Comparison of ENCODE assay signal across 27 cellular contexts in the genomic region with DNA sequence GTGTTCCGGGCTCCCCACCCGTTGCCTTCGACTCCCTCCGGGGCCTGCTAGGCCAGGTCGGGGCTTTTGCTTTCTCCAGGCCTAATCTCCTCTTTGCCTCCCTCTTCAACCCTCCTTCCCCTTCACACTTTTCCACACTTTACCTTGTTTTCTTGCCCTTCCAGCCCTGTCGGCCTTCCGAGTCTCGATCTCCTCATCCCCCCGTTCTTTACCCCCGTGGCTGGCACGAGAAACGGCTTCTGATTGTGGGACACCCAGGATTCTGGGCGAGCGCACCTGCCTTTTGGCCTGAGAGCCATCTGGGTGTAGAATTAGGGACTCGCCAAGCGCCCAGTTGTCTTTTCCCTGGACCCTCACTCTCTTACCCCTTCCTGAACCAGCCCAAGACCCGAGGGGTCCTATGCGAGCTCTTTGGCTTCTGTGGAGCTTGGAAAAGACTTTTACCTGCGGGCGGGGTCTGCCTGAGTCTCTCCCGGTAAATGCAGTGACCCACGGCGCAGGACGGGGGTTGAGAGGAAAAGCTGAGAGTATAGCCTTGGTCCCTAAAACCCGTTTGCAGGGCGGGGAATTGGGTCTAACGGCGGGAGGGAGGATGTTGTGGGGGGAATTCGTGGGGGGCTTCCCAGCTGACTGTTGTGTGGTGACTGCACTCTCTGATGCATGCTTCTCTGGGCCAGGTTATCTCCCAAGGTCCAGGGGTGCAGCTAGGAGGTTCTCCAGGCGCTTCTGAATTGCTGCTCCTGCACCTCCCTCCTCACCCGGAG. TPM values are rescaled to one million over a fixed set of nuclear protein-coding genes. Genes with fewer than 3 reads are reported as not detected.
DNase-seq lines count a peak whose midpoint lies in the region; ATAC-seq, FAIRE-seq and TF ChIP-seq lines count a peak whose summit lies in the region.
"Had no signal": no experiment of that assay in that cellular context is flagged by ENCODE, and none has a peak within 500 bp of the region (broad histone marks: within the 10 kb centered on the region; RNA-seq: fewer than 3 reads in every experiment).

No MANE protein-coding gene starts in this region.

- H3K4me1 ChIP-seq in GM23338 (ENCODE audit: insufficient read depth) (peaks cover 93% of the 10 kb centered on the region), H1 (replicated peaks in 1 of 4; ENCODE audit: control insufficient read depth in 3 of 4, insufficient read depth in 4 of 4, low read length in 3 of 4) (peaks cover 14 to 58% (median 38%) of the 10 kb centered on the region in 4 experiments)

- H2AK5ac ChIP-seq in H1 (ENCODE audit: low read depth, low read length), result peak overlapping the region; percentile 46; the same call in 1 of the 2 replicates

- H3K9me3 ChIP-seq in H1 (ENCODE audit: insufficient read depth in 2 of 2, low read depth in 1 of 2, low read length in 1 of 2) (no peaks in the 10 kb centered on the region), neural cell (ENCODE audit: low read length) (no peaks in the 10 kb centered on the region)
- H3K9me3 ChIP-seq: A549, right atrium auricular region had no signal

- POLR2A ChIA-PET in activated CD4-positive, alpha-beta T cell treated with anti-CD3 and anti-CD28 coated beads, Interleukin-2, amount 10 ng/mL, durations not matched to agents 7 days and 5 days (lab: Charles Lee), result no interaction called here
- POLR2A ChIA-PET in activated CD4-positive, alpha-beta T cell treated with anti-CD3 and anti-CD28 coated beads for 36 hours (lab: Charles Lee), result no interaction called here
- POLR2A ChIA-PET in H1 (lab: Charles Lee; ENCODE audit: partially characterized antibody), result interaction anchor here (0.8 to 14.4 kb wide), 3 partner anchors 7 to 10 kb away, joined by 3 to 225 read pairs (median 4); a partner anchor contains a TSS
- POLR2A ChIA-PET in activated CD8-positive, alpha-beta T cell treated with anti-CD3 and anti-CD28 coated beads, Interleukin-2, amount 10 ng/mL, durations not matched to agents 7 days and 5 days (lab: Charles Lee), result no interaction called here

- TF ChIP-seq RAD21 in H1 (IDR thresholded peaks at IDR 0.05 in 1 of 2, conservative IDR thresholded peaks at IDR 0.05 in 1 of 2; ENCODE audit: low read depth in 2 of 2, low read length in 2 of 2) (no peak), neural cell (conservative IDR thresholded peaks at IDR 0.05) (no peak)

- H3K23ac ChIP-seq in H1 (ENCODE audit: insufficient read length), result no peak overlapping the region

- peaks cover 11% of the 10 kb centered on the region for H3K4me1 Mint-ChIP-seq in activated CD4-positive, alpha-beta T cell treated with anti-CD3 and anti-CD28 coated beads, Interleukin-2, amount 10 ng/mL, durations not matched to agents 7 days and 5 days
- H3K4me1 Mint-ChIP-seq in activated CD4-positive, alpha-beta T cell treated with anti-CD3 and anti-CD28 coated beads for 36 hours, result peaks cover 22% of the 10 kb centered on the region
- H3K4me1 Mint-ChIP-seq in GM23338, result peaks cover 76% of the 10 kb centered on the region
- H3K4me1 Mint-ChIP-seq in activated CD8-positive, alpha-beta T cell treated with anti-CD3 and anti-CD28 coated beads, Interleukin-2, amount 10 ng/mL, durations not matched to agents 7 days and 5 days (ENCODE audit: low read depth), result peaks cover 10% of the 10 kb centered on the region

- WGBS in H1 (ENCODE audit: extremely low coverage in 1 of 2, insufficient coverage in 1 of 2, insufficient read length in 1 of 2, insufficient replicate concordance in 2 of 2, low coverage in 1 of 2, low lambda C conversion rate in 2 of 2, missing lambda C conversion rate in 1 of 2), 2 experiments, result 4% methylated on average over 30 of the region's 31 CpGs; no CpG with 5 or more reads in 1 of the 2 experiments

- no peak overlapping the region for H2BK15ac ChIP-seq in H1 (ENCODE audit: low read length)

- H2BK20ac ChIP-seq in H1 (ENCODE audit: low read length), result no peak overlapping the region

- peak overlapping the region; percentile 82 for H3K4me2 ChIP-seq in GM23338
- H3K4me2 ChIP-seq in H1 (ENCODE audit: insufficient read depth in 1 of 2, low read depth in 2 of 2, low read length in 2 of 2), result peak overlapping the region; percentile 71 to 75
- H3K4me2 ChIP-seq in neural cell (ENCODE audit: low read length), result no peak overlapping the region
- H3K4me2 ChIP-seq: A549 had no signal

- no peak overlapping the region; the same call in 1 of the 2 replicates for H2BK5ac ChIP-seq in H1 (ENCODE audit: low read depth, low read length)

- H3K56ac ChIP-seq in H1 (replicated peaks; ENCODE audit: insufficient read length, low read depth, low read length), result no peak overlapping the region

- CTCF ChIA-PET in activated CD4-positive, alpha-beta T cell treated with anti-CD3 and anti-CD28 coated beads, Interleukin-2, amount 10 ng/mL, durations not matched to agents 7 days and 5 days (lab: Charles Lee), result no interaction called here
- CTCF ChIA-PET in activated CD4-positive, alpha-beta T cell treated with anti-CD3 and anti-CD28 coated beads for 36 hours (lab: Charles Lee), result interaction anchor here (1.0 to 4.6 kb wide), 2 partner anchors 9 to 12 kb away, joined by 3 to 19 read pairs; no protein-coding TSS in a partner anchor
- CTCF ChIA-PET in H1 (lab: Charles Lee; ENCODE audit: partially characterized antibody), result interaction anchor here (1.5 to 13.4 kb wide), 3 partner anchors 8 to 30 kb away, joined by 3 to 182 read pairs (median 5); a partner anchor contains a TSS
- CTCF ChIA-PET in activated CD8-positive, alpha-beta T cell treated with anti-CD3 and anti-CD28 coated beads, Interleukin-2, amount 10 ng/mL, durations not matched to agents 7 days and 5 days (lab: Charles Lee), result interaction anchor here (1.3 kb wide), 1 partner anchor 16 kb away, joined by 4 read pairs; no protein-coding TSS in a partner anchor

- peaks cover 96% of the 10 kb centered on the region for H3K27me3 Mint-ChIP-seq in activated CD4-positive, alpha-beta T cell treated with anti-CD3 and anti-CD28 coated beads, Interleukin-2, amount 10 ng/mL, durations not matched to agents 7 days and 5 days
- H3K27me3 Mint-ChIP-seq in activated CD4-positive, alpha-beta T cell treated with anti-CD3 and anti-CD28 coated beads for 36 hours, result peaks cover 81% of the 10 kb centered on the region
- peaks cover 100% of the 10 kb centered on the region for H3K27me3 Mint-ChIP-seq in GM23338 (ENCODE audit: insufficient read depth, low read depth, poor library complexity)
- peaks cover 85% of the 10 kb centered on the region for H3K27me3 Mint-ChIP-seq in activated CD8-positive, alpha-beta T cell treated with anti-CD3 and anti-CD28 coated beads, Interleukin-2, amount 10 ng/mL, durations not matched to agents 7 days and 5 days (ENCODE audit: low read depth)

- H3K27me3 ChIP-seq in GM23338 (ENCODE audit: insufficient read depth) (peaks cover 100% of the 10 kb centered on the region), H1 (replicated peaks in 1 of 4; ENCODE audit: control insufficient read depth in 3 of 4, extremely low read depth in 1 of 4, insufficient read depth in 3 of 4, low read length in 3 of 4) (peaks cover 68 to 100% (median 96%) of the 10 kb centered on the region in 4 experiments), neural cell (ENCODE audit: insufficient read depth, low read depth, low read length) (peaks cover 100% of the 10 kb centered on the region)
- H3K27me3 ChIP-seq: ovary had no signal

- H2BK12ac ChIP-seq in H1 (ENCODE audit: low read depth, low read length), result peak overlapping the region; percentile 35; the same call in 1 of the 2 replicates

- no peak overlapping the region for H4K5ac ChIP-seq in H1 (ENCODE audit: insufficient read length, low read depth, low read length)

- H3K27ac Mint-ChIP-seq in activated CD4-positive, alpha-beta T cell treated with anti-CD3 and anti-CD28 coated beads, Interleukin-2, amount 10 ng/mL, durations not matched to agents 7 days and 5 days, result peak overlapping the region; percentile 81
- H3K27ac Mint-ChIP-seq in activated CD4-positive, alpha-beta T cell treated with anti-CD3 and anti-CD28 coated beads for 36 hours, result no peak overlapping the region
- H3K27ac Mint-ChIP-seq in GM23338, result no peak overlapping the region
- no peak overlapping the region for H3K27ac Mint-ChIP-seq in activated CD8-positive, alpha-beta T cell treated with anti-CD3 and anti-CD28 coated beads, Interleukin-2, amount 10 ng/mL, durations not matched to agents 7 days and 5 days
- H3K27ac Mint-ChIP-seq: stimulated activated memory B cell treated with anti-CD40 and anti-IgM and Interleukin-4, amounts not matched to agents 10 μg/mL and 1 μg/mL and 100 μg/mL, for 72 hours had no signal

- H3K23me2 ChIP-seq in H1 (ENCODE audit: low read depth, low read length), result peaks cover 13% of the 10 kb centered on the region; the same call in 1 of the 2 replicates

- peaks cover 2% of the 10 kb centered on the region; the same call in 1 of the 2 replicates for H3K79me1 ChIP-seq in H1 (ENCODE audit: low read depth, low read length)

- no peak overlapping the region for H3K14ac ChIP-seq in H1 (ENCODE audit: insufficient read length)

- H3K4me3 ChIP-seq in GM23338 (peak overlapping the region; percentile 55), H1 (ENCODE audit: extremely low read depth in 1 of 4, insufficient read depth in 2 of 4, low read depth in 3 of 4, low read length in 4 of 4) (peak overlapping the region in 3 of 4 experiments; percentile 2 to 52 (median 15); a peak in 3 of 8 replicates), neural cell (ENCODE audit: low read length) (no peak overlapping the region)
- H3K4me3 ChIP-seq: A549, ovary, right atrium auricular region, spleen had no signal

- TF ChIP-seq EP300 in H1 (IDR thresholded peaks at IDR 0.05; ENCODE audit: borderline replicate concordance in 1 of 2, low read depth in 2 of 2, low read length in 2 of 2) (no peak), neural cell (conservative IDR thresholded peaks at IDR 0.05; ENCODE audit: poor library complexity, severe bottlenecking) (no peak)

- H4K20me1 ChIP-seq in GM23338 (replicated peaks; ENCODE audit: insufficient read depth) (peaks cover 54% of the 10 kb centered on the region), H1 (replicated peaks in 1 of 2; ENCODE audit: control insufficient read depth in 1 of 2, insufficient read depth in 2 of 2, low read length in 2 of 2) (peaks cover 25 to 39% of the 10 kb centered on the region in 2 experiments), neural cell (ENCODE audit: insufficient read depth) (no peaks in the 10 kb centered on the region)

- H3K9me2 ChIP-seq in GM23338 (ENCODE audit: insufficient read depth) (no peaks in the 10 kb centered on the region), neural cell (ENCODE audit: insufficient read depth, low read length) (no peaks in the 10 kb centered on the region)

- FAIRE-seq in H1 (lab: Jason Lieb, UNC), result no peak
- FAIRE-seq: A549, G401.6, TTC549, urothelium cell line had no signal

- no peak overlapping the region for H2AFZ ChIP-seq in GM23338
- no peak overlapping the region for H2AFZ ChIP-seq in H1 (ENCODE audit: low read length)
- no peak overlapping the region for H2AFZ ChIP-seq in neural cell (ENCODE audit: low read depth, low read length)

- no peak for DNase-seq in activated CD4-positive, alpha-beta T cell treated with anti-CD3 and anti-CD28 coated beads, Interleukin-2, amount 10 ng/mL, durations not matched to agents 7 days and 5 days
- no peak for DNase-seq in activated CD4-positive, alpha-beta T cell treated with anti-CD3 and anti-CD28 coated beads for 36 hours
- DNase-seq in GM23338 (ENCODE audit: low spot score) (peak; percentile 37), H1 (ENCODE audit: low read depth in 1 of 2, low spot score in 2 of 2) (peak in 1 of 2 experiments; percentile 62), Right ventricle myocardium superior (no peak)
- no peak for DNase-seq in activated CD8-positive, alpha-beta T cell treated with anti-CD3 and anti-CD28 coated beads, Interleukin-2, amount 10 ng/mL, durations not matched to agents 7 days and 5 days
- DNase-seq: activated naive CD4-positive, alpha-beta T cell; activated T-cell treated with anti-CD3 and anti-CD28 coated beads for 4 hours; Kasumi-1; left cardiac atrium; MV-4-11; NCI-H146; NCI-H510A treated with DMSO at 0.1 percent for 48 hours; NK-92 treated with Interleukin-12 subunit alpha and Interleukin-12 subunit beta, amount 100 ng/mL, for 24 hours; ovary; SHP77 treated with DMSO at 0.1 percent for 48 hours; spleen; stimulated activated CD4-positive, alpha-beta T cell treated with anti-CD3 and anti-CD28 coated beads, Interleukin-4, amount 100 ng/mL, for 1 hour had no signal

- H3K36me3 ChIP-seq in GM23338 (ENCODE audit: insufficient read depth), result no peaks in the 10 kb centered on the region; the same call in 1 of the 2 replicates
- H3K36me3 ChIP-seq in H1 (ENCODE audit: control insufficient read depth in 2 of 4, insufficient read depth in 4 of 4, low read length in 3 of 4), result no peaks in the 10 kb centered on the region
- no peaks in the 10 kb centered on the region for H3K36me3 ChIP-seq in neural cell (ENCODE audit: insufficient read depth, low read length)
- H3K36me3 ChIP-seq: ovary, right atrium auricular region, spleen had no signal

- no peak for TF ChIP-seq POLR2A in H1 (IDR thresholded peaks at IDR 0.05; ENCODE audit: control extremely low read depth in 1 of 2, low read depth in 2 of 2, low read length in 2 of 2)

- H3K4ac ChIP-seq in H1 (replicated peaks; ENCODE audit: insufficient read length, low read depth, low read length), result no peak overlapping the region

- H3K9ac ChIP-seq in H1 (replicated peaks in 1 of 4; ENCODE audit: extremely low read depth in 1 of 4, low read depth in 3 of 4, low read length in 3 of 4) (no peak overlapping the region), neural cell (ENCODE audit: low read length) (no peak overlapping the region)

- H4K91ac ChIP-seq in H1 (replicated peaks; ENCODE audit: insufficient read length, low read length), result no peak overlapping the region

- no peak overlapping the region for H4K8ac ChIP-seq in H1 (ENCODE audit: extremely low read depth, insufficient read depth, low read length)

- no peak overlapping the region for H2BK120ac ChIP-seq in H1 (replicated peaks; ENCODE audit: low read depth, low read length)

- no peak overlapping the region for H3K27ac ChIP-seq in GM23338 (ENCODE audit: low read depth)
- H3K27ac ChIP-seq in H1 (ENCODE audit: low read depth, low read length), result no peak overlapping the region
- H3K27ac ChIP-seq in neural cell (ENCODE audit: low read length), result no peak overlapping the region
- H3K27ac ChIP-seq: A549, ovary, right atrium auricular region, spleen had no signal

- no peak overlapping the region; the same call in 1 of the 2 replicates for H3K18ac ChIP-seq in H1 (ENCODE audit: extremely low read depth, low read length)

- peaks cover 4% of the 10 kb centered on the region for H3K9me3 Mint-ChIP-seq in activated CD4-positive, alpha-beta T cell treated with anti-CD3 and anti-CD28 coated beads, Interleukin-2, amount 10 ng/mL, durations not matched to agents 7 days and 5 days
- H3K9me3 Mint-ChIP-seq in activated CD4-positive, alpha-beta T cell treated with anti-CD3 and anti-CD28 coated beads for 36 hours (ENCODE audit: low read depth), result no peaks in the 10 kb centered on the region
- peaks cover 3% of the 10 kb centered on the region; the same call in 1 of the 3 replicates for H3K9me3 Mint-ChIP-seq in GM23338
- no peaks in the 10 kb centered on the region for H3K9me3 Mint-ChIP-seq in activated CD8-positive, alpha-beta T cell treated with anti-CD3 and anti-CD28 coated beads, Interleukin-2, amount 10 ng/mL, durations not matched to agents 7 days and 5 days (ENCODE audit: insufficient read depth)

- peaks cover 4% of the 10 kb centered on the region for H3K36me3 Mint-ChIP-seq in activated CD4-positive, alpha-beta T cell treated with anti-CD3 and anti-CD28 coated beads, Interleukin-2, amount 10 ng/mL, durations not matched to agents 7 days and 5 days (ENCODE audit: low read depth)
- H3K36me3 Mint-ChIP-seq in activated CD4-positive, alpha-beta T cell treated with anti-CD3 and anti-CD28 coated beads for 36 hours (ENCODE audit: low read depth), result no peaks in the 10 kb centered on the region
- H3K36me3 Mint-ChIP-seq in GM23338 (ENCODE audit: low read depth), result peaks cover 10% of the 10 kb centered on the region
- peaks cover 3% of the 10 kb centered on the region for H3K36me3 Mint-ChIP-seq in activated CD8-positive, alpha-beta T cell treated with anti-CD3 and anti-CD28 coated beads, Interleukin-2, amount 10 ng/mL, durations not matched to agents 7 days and 5 days (ENCODE audit: low read depth)

- H3K4me3 Mint-ChIP-seq in activated CD4-positive, alpha-beta T cell treated with anti-CD3 and anti-CD28 coated beads, Interleukin-2, amount 10 ng/mL, durations not matched to agents 7 days and 5 days, result no peak overlapping the region
- no peak overlapping the region for H3K4me3 Mint-ChIP-seq in activated CD4-positive, alpha-beta T cell treated with anti-CD3 and anti-CD28 coated beads for 36 hours
- peak overlapping the region; percentile 69 for H3K4me3 Mint-ChIP-seq in GM23338
- H3K4me3 Mint-ChIP-seq in activated CD8-positive, alpha-beta T cell treated with anti-CD3 and anti-CD28 coated beads, Interleukin-2, amount 10 ng/mL, durations not matched to agents 7 days and 5 days, result no peak overlapping the region
- H3K4me3 Mint-ChIP-seq: stimulated activated memory B cell treated with anti-CD40 and anti-IgM and Interleukin-4, amounts not matched to agents 10 μg/mL and 1 μg/mL and 100 μg/mL, for 72 hours had no signal

- intact Hi-C loops in activated CD4-positive, alpha-beta T cell treated with anti-CD3 and anti-CD28 coated beads for 36 hours (cut with DNase I, micrococcal nuclease), result no loop called here
- intact Hi-C loops in Right ventricle myocardium superior (cut with DNase I), result no loop called here

- TF ChIP-seq CTCF in GM23338 (conservative IDR thresholded peaks at IDR 0.05; ENCODE audit: low read depth in 2 of 2) (no peak), H1 (IDR thresholded peaks at IDR 0.05; ENCODE audit: control extremely low read depth in 1 of 3, insufficient read depth in 1 of 3, low read depth in 1 of 3, low read length in 3 of 3) (no peak), neural cell (IDR thresholded peaks at IDR 0.05; ENCODE audit: poor library complexity, severe bottlenecking) (no peak)

- H3K79me2 ChIP-seq in GM23338 (replicated peaks; ENCODE audit: insufficient read depth), result peaks cover 7% of the 10 kb centered on the region
- H3K79me2 ChIP-seq in H1 (ENCODE audit: control insufficient read depth in 1 of 2, insufficient read depth in 2 of 2, low read length in 2 of 2), result no peaks in the 10 kb centered on the region; a peak in 1 of 4 replicates
- H3K79me2 ChIP-seq in neural cell (replicated peaks; ENCODE audit: insufficient read depth, low read length), result no peaks in the 10 kb centered on the region

- H3F3A ChIP-seq in GM23338 (replicated peaks; ENCODE audit: low read depth) (peaks cover 41% of the 10 kb centered on the region), neural cell (ENCODE audit: insufficient read depth, low read length, poor library complexity, severe bottlenecking) (no peaks in the 10 kb centered on the region)

- no peak for ATAC-seq in activated CD4-positive, alpha-beta T cell treated with anti-CD3 and anti-CD28 coated beads for 36 hours
- ATAC-seq in GM23338 (peak; percentile 3; the same call in 2 of the 3 replicates), Right ventricle myocardium superior (ENCODE audit: poor library complexity) (no peak), GM18909 (IDR thresholded peaks at IDR 0.05; ENCODE audit: poor library complexity, unreplicated experiment) (no peak)
- no peak for ATAC-seq in activated CD8-positive, alpha-beta T cell treated with anti-CD3 and anti-CD28 coated beads, Interleukin-2, amount 10 ng/mL, durations not matched to agents 7 days and 5 days
- ATAC-seq: A549; left cardiac atrium; stimulated activated memory B cell treated with anti-CD40 and anti-IgM and Interleukin-4, amounts not matched to agents 10 μg/mL and 1 μg/mL and 100 μg/mL, for 72 hours had no signal

RNA-seq across cellular contexts. Expression of a gene that starts 5.5 kb away (rescaled TPM):
- total RNA-seq in activated CD4-positive, alpha-beta T cell treated with anti-CD3 and anti-CD28 coated beads, Interleukin-2, amount 10 ng/mL, durations not matched to agents 7 days and 5 days, result not detected
- not detected for total RNA-seq in activated CD4-positive, alpha-beta T cell treated with anti-CD3 and anti-CD28 coated beads for 36 hours
- total RNA-seq in GM23338 (2014; rRNA removed; shearing (Covaris generic)), result 4.2 and 9.4 TPM in 2 replicates
- polyA plus RNA-seq in GM23338 (2016; fragmentation: Nextera tagmentation; extraction: Ambion mirVana) (3.9 and 4.3 TPM in 2 replicates), H1 (2011; rRNA removed) (0.47 and 0.65 TPM in 2 replicates), neural cell (1.2 and 3.4 TPM in 2 replicates)
- total RNA-seq in H1 (2021; fragmentation: NEBNext Ultra II Directional; extraction: Animal tissue kit (Norgen Biotek cat#: 25700)), result 6.1 and 6.4 TPM in 2 replicates
- polyA plus RNA-seq in H1 (2011; cell fraction: cytosol; rRNA removed), result 1.1 TPM
- 2.0 TPM for polyA plus RNA-seq in H1 (2011; cell fraction: nucleus; rRNA removed)
- polyA plus RNA-seq in H1 (2012, experiment 1 of 2), result 1.4 to 3.0 TPM (median 1.8 TPM) in 4 replicates
- 0.12 TPM for polyA plus RNA-seq in H1 (2012, experiment 2 of 2)
- polyA plus RNA-seq in H1 (2013, experiment 1 of 2), result 11.2 TPM
- 10.6 TPM for polyA plus RNA-seq in H1 (2013, experiment 2 of 2)
- polyA minus RNA-seq in H1 (2011; rRNA and poly(A)+ RNA removed), result 4.4 and 5.0 TPM in 2 replicates
- 7.1 TPM for polyA minus RNA-seq in H1 (2011; cell fraction: cytosol; rRNA and poly(A)+ RNA removed)
- 7.6 TPM for polyA minus RNA-seq in H1 (2011; cell fraction: nucleus; rRNA and poly(A)+ RNA removed)
- 6.8 and 25.6 TPM in 2 replicates for polyA minus RNA-seq in neural cell
- total RNA-seq in Right ventricle myocardium superior, result not detected
- total RNA-seq in activated CD8-positive, alpha-beta T cell treated with anti-CD3 and anti-CD28 coated beads, Interleukin-2, amount 10 ng/mL, durations not matched to agents 7 days and 5 days, result not detected
- total RNA-seq: left cardiac atrium, right atrium auricular region, spleen, temporal lobe had no signal
- polyA plus RNA-seq: ovary, spleen had no signal
